2 cellular contexts compared by ENCODE assay signal in genomic region chr10:132542086-132542775, GRCh38.
TF ChIP-seq lines count a peak whose summit lies in the region.

No MANE protein-coding gene starts in this region.

TF ChIP-seq in HEK293, 187 proteins besides CTCF, POLR2A, EP300 and RAD21:
- TF ChIP-seq, protein P1, sequence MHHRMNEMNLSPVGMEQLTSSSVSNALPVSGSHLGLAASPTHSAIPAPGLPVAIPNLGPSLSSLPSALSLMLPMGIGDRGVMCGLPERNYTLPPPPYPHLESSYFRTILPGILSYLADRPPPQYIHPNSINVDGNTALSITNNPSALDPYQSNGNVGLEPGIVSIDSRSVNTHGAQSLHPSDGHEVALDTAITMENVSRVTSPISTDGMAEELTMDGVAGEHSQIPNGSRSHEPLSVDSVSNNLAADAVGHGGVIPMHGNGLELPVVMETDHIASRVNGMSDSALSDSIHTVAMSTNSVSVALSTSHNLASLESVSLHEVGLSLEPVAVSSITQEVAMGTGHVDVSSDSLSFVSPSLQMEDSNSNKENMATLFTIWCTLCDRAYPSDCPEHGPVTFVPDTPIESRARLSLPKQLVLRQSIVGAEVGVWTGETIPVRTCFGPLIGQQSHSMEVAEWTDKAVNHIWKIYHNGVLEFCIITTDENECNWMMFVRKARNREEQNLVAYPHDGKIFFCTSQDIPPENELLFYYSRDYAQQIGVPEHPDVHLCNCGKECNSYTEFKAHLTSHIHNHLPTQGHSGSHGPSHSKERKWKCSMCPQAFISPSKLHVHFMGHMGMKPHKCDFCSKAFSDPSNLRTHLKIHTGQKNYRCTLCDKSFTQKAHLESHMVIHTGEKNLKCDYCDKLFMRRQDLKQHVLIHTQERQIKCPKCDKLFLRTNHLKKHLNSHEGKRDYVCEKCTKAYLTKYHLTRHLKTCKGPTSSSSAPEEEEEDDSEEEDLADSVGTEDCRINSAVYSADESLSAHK (tag by site-specific recombination; IDR thresholded peaks at IDR 0.05): no peak
- TF ChIP-seq ZBTB8A (tag by site-specific recombination; IDR thresholded peaks at IDR 0.05) (peak; percentile 17; the same call in 1 of the 2 replicates), ZNF202 (tag by site-specific recombination; IDR thresholded peaks at IDR 0.05; ENCODE audit: borderline replicate concordance) (no peak), ZNF548 (tag by site-specific recombination; IDR thresholded peaks at IDR 0.05) (no peak), HOXD13 (CRISPR knock-in tag; IDR thresholded peaks at IDR 0.05; ENCODE audit: borderline replicate concordance) (no peak), ZNF473 (tag by site-specific recombination; IDR thresholded peaks at IDR 0.05) (no peak), KLF1 (tag by site-specific recombination; IDR thresholded peaks at IDR 0.05) (no peak)

TF ChIP-seq in H1, 55 proteins besides CTCF, POLR2A, EP300 and RAD21 (continued from another document):
- TF ChIP-seq, protein P2, sequence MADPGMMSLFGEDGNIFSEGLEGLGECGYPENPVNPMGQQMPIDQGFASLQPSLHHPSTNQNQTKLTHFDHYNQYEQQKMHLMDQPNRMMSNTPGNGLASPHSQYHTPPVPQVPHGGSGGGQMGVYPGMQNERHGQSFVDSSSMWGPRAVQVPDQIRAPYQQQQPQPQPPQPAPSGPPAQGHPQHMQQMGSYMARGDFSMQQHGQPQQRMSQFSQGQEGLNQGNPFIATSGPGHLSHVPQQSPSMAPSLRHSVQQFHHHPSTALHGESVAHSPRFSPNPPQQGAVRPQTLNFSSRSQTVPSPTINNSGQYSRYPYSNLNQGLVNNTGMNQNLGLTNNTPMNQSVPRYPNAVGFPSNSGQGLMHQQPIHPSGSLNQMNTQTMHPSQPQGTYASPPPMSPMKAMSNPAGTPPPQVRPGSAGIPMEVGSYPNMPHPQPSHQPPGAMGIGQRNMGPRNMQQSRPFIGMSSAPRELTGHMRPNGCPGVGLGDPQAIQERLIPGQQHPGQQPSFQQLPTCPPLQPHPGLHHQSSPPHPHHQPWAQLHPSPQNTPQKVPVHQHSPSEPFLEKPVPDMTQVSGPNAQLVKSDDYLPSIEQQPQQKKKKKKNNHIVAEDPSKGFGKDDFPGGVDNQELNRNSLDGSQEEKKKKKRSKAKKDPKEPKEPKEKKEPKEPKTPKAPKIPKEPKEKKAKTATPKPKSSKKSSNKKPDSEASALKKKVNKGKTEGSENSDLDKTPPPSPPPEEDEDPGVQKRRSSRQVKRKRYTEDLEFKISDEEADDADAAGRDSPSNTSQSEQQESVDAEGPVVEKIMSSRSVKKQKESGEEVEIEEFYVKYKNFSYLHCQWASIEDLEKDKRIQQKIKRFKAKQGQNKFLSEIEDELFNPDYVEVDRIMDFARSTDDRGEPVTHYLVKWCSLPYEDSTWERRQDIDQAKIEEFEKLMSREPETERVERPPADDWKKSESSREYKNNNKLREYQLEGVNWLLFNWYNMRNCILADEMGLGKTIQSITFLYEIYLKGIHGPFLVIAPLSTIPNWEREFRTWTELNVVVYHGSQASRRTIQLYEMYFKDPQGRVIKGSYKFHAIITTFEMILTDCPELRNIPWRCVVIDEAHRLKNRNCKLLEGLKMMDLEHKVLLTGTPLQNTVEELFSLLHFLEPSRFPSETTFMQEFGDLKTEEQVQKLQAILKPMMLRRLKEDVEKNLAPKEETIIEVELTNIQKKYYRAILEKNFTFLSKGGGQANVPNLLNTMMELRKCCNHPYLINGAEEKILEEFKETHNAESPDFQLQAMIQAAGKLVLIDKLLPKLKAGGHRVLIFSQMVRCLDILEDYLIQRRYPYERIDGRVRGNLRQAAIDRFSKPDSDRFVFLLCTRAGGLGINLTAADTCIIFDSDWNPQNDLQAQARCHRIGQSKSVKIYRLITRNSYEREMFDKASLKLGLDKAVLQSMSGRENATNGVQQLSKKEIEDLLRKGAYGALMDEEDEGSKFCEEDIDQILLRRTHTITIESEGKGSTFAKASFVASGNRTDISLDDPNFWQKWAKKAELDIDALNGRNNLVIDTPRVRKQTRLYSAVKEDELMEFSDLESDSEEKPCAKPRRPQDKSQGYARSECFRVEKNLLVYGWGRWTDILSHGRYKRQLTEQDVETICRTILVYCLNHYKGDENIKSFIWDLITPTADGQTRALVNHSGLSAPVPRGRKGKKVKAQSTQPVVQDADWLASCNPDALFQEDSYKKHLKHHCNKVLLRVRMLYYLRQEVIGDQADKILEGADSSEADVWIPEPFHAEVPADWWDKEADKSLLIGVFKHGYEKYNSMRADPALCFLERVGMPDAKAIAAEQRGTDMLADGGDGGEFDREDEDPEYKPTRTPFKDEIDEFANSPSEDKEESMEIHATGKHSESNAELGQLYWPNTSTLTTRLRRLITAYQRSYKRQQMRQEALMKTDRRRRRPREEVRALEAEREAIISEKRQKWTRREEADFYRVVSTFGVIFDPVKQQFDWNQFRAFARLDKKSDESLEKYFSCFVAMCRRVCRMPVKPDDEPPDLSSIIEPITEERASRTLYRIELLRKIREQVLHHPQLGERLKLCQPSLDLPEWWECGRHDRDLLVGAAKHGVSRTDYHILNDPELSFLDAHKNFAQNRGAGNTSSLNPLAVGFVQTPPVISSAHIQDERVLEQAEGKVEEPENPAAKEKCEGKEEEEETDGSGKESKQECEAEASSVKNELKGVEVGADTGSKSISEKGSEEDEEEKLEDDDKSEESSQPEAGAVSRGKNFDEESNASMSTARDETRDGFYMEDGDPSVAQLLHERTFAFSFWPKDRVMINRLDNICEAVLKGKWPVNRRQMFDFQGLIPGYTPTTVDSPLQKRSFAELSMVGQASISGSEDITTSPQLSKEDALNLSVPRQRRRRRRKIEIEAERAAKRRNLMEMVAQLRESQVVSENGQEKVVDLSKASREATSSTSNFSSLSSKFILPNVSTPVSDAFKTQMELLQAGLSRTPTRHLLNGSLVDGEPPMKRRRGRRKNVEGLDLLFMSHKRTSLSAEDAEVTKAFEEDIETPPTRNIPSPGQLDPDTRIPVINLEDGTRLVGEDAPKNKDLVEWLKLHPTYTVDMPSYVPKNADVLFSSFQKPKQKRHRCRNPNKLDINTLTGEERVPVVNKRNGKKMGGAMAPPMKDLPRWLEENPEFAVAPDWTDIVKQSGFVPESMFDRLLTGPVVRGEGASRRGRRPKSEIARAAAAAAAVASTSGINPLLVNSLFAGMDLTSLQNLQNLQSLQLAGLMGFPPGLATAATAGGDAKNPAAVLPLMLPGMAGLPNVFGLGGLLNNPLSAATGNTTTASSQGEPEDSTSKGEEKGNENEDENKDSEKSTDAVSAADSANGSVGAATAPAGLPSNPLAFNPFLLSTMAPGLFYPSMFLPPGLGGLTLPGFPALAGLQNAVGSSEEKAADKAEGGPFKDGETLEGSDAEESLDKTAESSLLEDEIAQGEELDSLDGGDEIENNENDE (IDR thresholded peaks at IDR 0.05; ENCODE audit: insufficient replicate concordance, low read length): no peak
- TF ChIP-seq MAX (IDR thresholded peaks at IDR 0.05): no peak
- no peak for TF ChIP-seq PHF8 (conservative IDR thresholded peaks at IDR 0.05; ENCODE audit: low read depth, low read length)
- TF ChIP-seq BRCA1 (IDR thresholded peaks at IDR 0.05; ENCODE audit: low read depth, low read length): no peak
TF ChIP-seq in H1: peak in this region for 2.
